10 cellular contexts compared by ENCODE assay signal in the genomic region with DNA sequence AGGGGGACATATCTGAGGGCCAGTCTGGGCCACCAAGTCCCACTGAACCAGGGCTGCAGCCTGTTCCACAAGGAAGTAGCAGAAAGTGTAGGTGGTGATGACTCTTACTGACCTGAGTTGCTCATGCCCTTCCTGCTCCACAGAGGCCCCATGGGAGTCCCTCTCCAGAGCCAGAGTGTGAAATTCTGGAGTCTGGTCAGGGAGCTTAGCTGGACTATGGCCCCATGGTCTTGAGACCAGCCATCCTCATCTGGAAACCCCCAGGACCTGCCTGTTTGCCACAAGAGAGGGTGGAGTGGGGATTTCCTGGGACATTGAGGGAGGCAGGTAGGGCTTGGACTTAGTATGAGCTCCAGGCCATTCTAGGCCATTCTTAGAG. TPM values are rescaled to one million over a fixed set of nuclear protein-coding genes. Genes with fewer than 3 reads are reported as not detected.
A peak's percentile ranks its signal among the peaks of the same experiment; 100 is the strongest.
DNase-seq lines count a peak whose midpoint lies in the region; ATAC-seq and TF ChIP-seq lines count a peak whose summit lies in the region.
"Had no signal": no experiment of that assay in that cellular context is flagged by ENCODE, and none has a peak within 500 bp of the region (broad histone marks: within the 10 kb centered on the region; RNA-seq: fewer than 3 reads in every experiment).

No MANE protein-coding gene starts in this region.

- ATAC-seq in GM18909 (IDR thresholded peaks at IDR 0.05; ENCODE audit: poor library complexity, unreplicated experiment), result peak; percentile 15

- H3K36me3 ChIP-seq in esophagus (ENCODE audit: control insufficient read depth in 2 of 2, insufficient read depth in 2 of 2, low read length in 1 of 2) (peaks cover 0 to 6% of the 10 kb centered on the region in 2 donors), spleen (peaks cover 0 to 3% (median 0%) of the 10 kb centered on the region in 6 donors)
- H3K36me3 ChIP-seq in CD4-positive, alpha-beta memory T cell (ENCODE audit: insufficient read depth, low read length), result no peaks in the 10 kb centered on the region

- H3K4me1 ChIP-seq in esophagus (ENCODE audit: control insufficient read depth in 2 of 2, insufficient read depth in 2 of 2, low read length in 1 of 2) (peaks cover 8 to 22% of the 10 kb centered on the region in 2 donors), spleen (peaks cover 17 to 50% (median 46%) of the 10 kb centered on the region in 6 donors)
- H3K4me1 ChIP-seq in CD4-positive, alpha-beta memory T cell (ENCODE audit: insufficient read depth, low read length), result peaks cover 35% of the 10 kb centered on the region

- peaks cover 3% of the 10 kb centered on the region in 2 donors for H3K36me3 Mint-ChIP-seq in CD4-positive, alpha-beta memory T cell
- peaks cover 7% of the 10 kb centered on the region for H3K36me3 Mint-ChIP-seq in activated T-helper 2 cell treated with anti-CD3 and anti-CD28 coated beads, Interferon-gamma antibody, Interleukin-2, Interleukin-4, amounts not matched to agents 10 μg/mL and 5 μg/mL and 100 μg/mL, durations not matched to agents 14 hours and 24 hours and 36 hours (ENCODE audit: low read depth)

- peak overlapping the region in 3 of 7 donors; percentile 44 to 75 (median 55) for H3K27ac Mint-ChIP-seq in CD4-positive, alpha-beta memory T cell
- H3K27ac Mint-ChIP-seq in activated T-helper 2 cell treated with anti-CD3 and anti-CD28 coated beads, Interferon-gamma antibody, Interleukin-2, Interleukin-4, amounts not matched to agents 10 μg/mL and 5 μg/mL and 100 μg/mL, durations not matched to agents 14 hours and 24 hours and 36 hours, result no peak overlapping the region

- H3K4me3 ChIP-seq in LNCaP clone FGC (ENCODE audit: low read depth, low read length) (peak overlapping the region; percentile 80), esophagus (ENCODE audit: low read depth in 1 of 2, low read length in 2 of 2) (peak overlapping the region; percentile 49 to 72), spleen (peak overlapping the region in 1 of 8 donors; percentile 33)
- H3K4me3 ChIP-seq in CD4-positive, alpha-beta memory T cell (ENCODE audit: low read length in 2 of 2), result no peak overlapping the region

- CTCF ChIA-PET in CD4-positive, alpha-beta memory T cell (lab: Charles Lee; ENCODE audit: partially characterized antibody), result interaction anchor here (1.4 kb wide), 1 partner anchor 11 kb away, joined by 4 read pairs; no protein-coding TSS in a partner anchor

- no peaks in the 10 kb centered on the region for H3K27me3 ChIP-seq in esophagus (ENCODE audit: control insufficient read depth in 1 of 2, insufficient read depth in 2 of 2, low read length in 2 of 2)
- H3K27me3 ChIP-seq in spleen (replicated peaks in 1 of 7), result peaks cover 0 to 29% (median 16%) of the 10 kb centered on the region in 7 donors
- H3K27me3 ChIP-seq in CD4-positive, alpha-beta memory T cell (ENCODE audit: insufficient read depth, low read length), result no peaks in the 10 kb centered on the region

- H3K27me3 Mint-ChIP-seq in CD4-positive, alpha-beta memory T cell, result peaks cover 0 to 2% of the 10 kb centered on the region in 2 donors
- peaks cover 13% of the 10 kb centered on the region for H3K27me3 Mint-ChIP-seq in activated T-helper 2 cell treated with anti-CD3 and anti-CD28 coated beads, Interferon-gamma antibody, Interleukin-2, Interleukin-4, amounts not matched to agents 10 μg/mL and 5 μg/mL and 100 μg/mL, durations not matched to agents 14 hours and 24 hours and 36 hours (ENCODE audit: low read depth)

- H3K27ac ChIP-seq in esophagus (ENCODE audit: low read depth in 2 of 2, low read length in 1 of 2) (peak overlapping the region; percentile 94 to 97), spleen (peak overlapping the region in 5 of 8 donors; percentile 43 to 80 (median 70))
- H3K27ac ChIP-seq in CD4-positive, alpha-beta memory T cell (ENCODE audit: low read depth, low read length), result no peak overlapping the region

- no peaks in the 10 kb centered on the region for H3K9me3 Mint-ChIP-seq in CD4-positive, alpha-beta memory T cell
- no peaks in the 10 kb centered on the region for H3K9me3 Mint-ChIP-seq in activated T-helper 2 cell treated with anti-CD3 and anti-CD28 coated beads, Interferon-gamma antibody, Interleukin-2, Interleukin-4, amounts not matched to agents 10 μg/mL and 5 μg/mL and 100 μg/mL, durations not matched to agents 14 hours and 24 hours and 36 hours

- peak overlapping the region in 1 of 8 donors; percentile 20 for H3K4me3 Mint-ChIP-seq in CD4-positive, alpha-beta memory T cell
- H3K4me3 Mint-ChIP-seq in activated T-helper 2 cell treated with anti-CD3 and anti-CD28 coated beads, Interferon-gamma antibody, Interleukin-2, Interleukin-4, amounts not matched to agents 10 μg/mL and 5 μg/mL and 100 μg/mL, durations not matched to agents 14 hours and 24 hours and 36 hours (ENCODE audit: low read depth), result no peak overlapping the region

- peaks cover 12 to 39% (median 23%) of the 10 kb centered on the region in 4 donors for H3K4me1 Mint-ChIP-seq in CD4-positive, alpha-beta memory T cell
- peaks cover 21% of the 10 kb centered on the region for H3K4me1 Mint-ChIP-seq in activated T-helper 2 cell treated with anti-CD3 and anti-CD28 coated beads, Interferon-gamma antibody, Interleukin-2, Interleukin-4, amounts not matched to agents 10 μg/mL and 5 μg/mL and 100 μg/mL, durations not matched to agents 14 hours and 24 hours and 36 hours (ENCODE audit: low read depth)

- DNase-seq in LNCaP clone FGC (ENCODE audit: low read depth), result no peak
- DNase-seq in spleen, result peak; percentile 41
- no peak for DNase-seq in CD4-positive, alpha-beta memory T cell
- DNase-seq in activated T-helper 2 cell treated with anti-CD3 and anti-CD28 coated beads, Interferon-gamma antibody, Interleukin-2, Interleukin-4, amounts not matched to agents 10 μg/mL and 5 μg/mL and 100 μg/mL, durations not matched to agents 14 hours and 24 hours and 36 hours (ENCODE audit: low spot score), result no peak
- DNase-seq in effector CD4-positive, alpha-beta T cell, result no peak
- no peak for DNase-seq in NCI-H446 (lab: John Stamatoyannopoulos, UW)
- DNase-seq: effector memory CD4-positive, alpha-beta T cell; GOT3 had no signal

- POLR2A ChIA-PET in CD4-positive, alpha-beta memory T cell (lab: Charles Lee; ENCODE audit: partially characterized antibody), result no interaction called here

- intact Hi-C loops in spleen (cut with DNase I; ENCODE audit: low total_unique reads), result no loop called here
- intact Hi-C loops in CD4-positive, alpha-beta memory T cell (cut with micrococcal nuclease), result no loop called here
- intact Hi-C loops in activated T-helper 2 cell treated with anti-CD3 and anti-CD28 coated beads, Interferon-gamma antibody, Interleukin-2, Interleukin-4, amounts not matched to agents 10 μg/mL and 5 μg/mL and 100 μg/mL, durations not matched to agents 14 hours and 24 hours and 36 hours (cut with micrococcal nuclease), result no loop called here

- H3K9me3 ChIP-seq in esophagus (ENCODE audit: control insufficient read depth in 2 of 2, insufficient read depth in 1 of 2, low read depth in 1 of 2, low read length in 1 of 2) (no peaks in the 10 kb centered on the region), spleen (no peaks in the 10 kb centered on the region)
- no peaks in the 10 kb centered on the region for H3K9me3 ChIP-seq in CD4-positive, alpha-beta memory T cell (ENCODE audit: control insufficient read depth in 1 of 2, low read length in 2 of 2)

- no peak for TF ChIP-seq CTCF in LNCaP clone FGC (IDR thresholded peaks at IDR 0.05; ENCODE audit: control insufficient read depth, extremely low read depth, insufficient read depth)
- no peak for TF ChIP-seq CTCF in spleen (IDR thresholded peaks at IDR 0.05 in 8 of 11, conservative IDR thresholded peaks at IDR 0.05 in 3 of 11)

- TF ChIP-seq POLR2A in spleen (IDR thresholded peaks at IDR 0.05), result no peak

RNA-seq across cellular contexts. Expression of a gene that starts 3.0 kb away (rescaled TPM):
- polyA plus RNA-seq in esophagus (100 to 1,000 TPM; 161 to 191 TPM), spleen (1 to 10 TPM; 4.8 to 5.6 (median 5.0) TPM)
- total RNA-seq in spleen, result 10 to 100 TPM in 4 of 7 donors, 1 to 10 TPM in 3; 6.5 to 25.8 (median 11.3) TPM
- 1 to 10 TPM; 3.8 to 4.0 TPM for total RNA-seq in CD4-positive, alpha-beta memory T cell
- polyA plus RNA-seq in CD4-positive, alpha-beta memory T cell, result 1 to 10 TPM; 4.0 to 5.3 TPM
- 22.5 and 24.5 TPM in 2 replicates for total RNA-seq in activated T-helper 2 cell treated with anti-CD3 and anti-CD28 coated beads, Interferon-gamma antibody, Interleukin-2, Interleukin-4, amounts not matched to agents 10 μg/mL and 5 μg/mL and 100 μg/mL, durations not matched to agents 14 hours and 24 hours and 36 hours

RNA-seq across cellular contexts. Expression of a gene that starts 18.3 kb away (rescaled TPM):
- polyA plus RNA-seq in esophagus, result under 1 TPM; 0.21 to 0.37 TPM
- total RNA-seq in spleen, result not detected
- under 1 TPM in 1 of 3 donors, not detected in 2; 0.30 TPM for polyA plus RNA-seq in spleen
- total RNA-seq in CD4-positive, alpha-beta memory T cell, result not detected
- polyA plus RNA-seq in CD4-positive, alpha-beta memory T cell, result not detected
- not detected in 2 replicates for total RNA-seq in activated T-helper 2 cell treated with anti-CD3 and anti-CD28 coated beads, Interferon-gamma antibody, Interleukin-2, Interleukin-4, amounts not matched to agents 10 μg/mL and 5 μg/mL and 100 μg/mL, durations not matched to agents 14 hours and 24 hours and 36 hours

RNA-seq across cellular contexts. Expression of a gene that starts 27.2 kb away (rescaled TPM):
- 100 to 1,000 TPM; 137 to 138 TPM for polyA plus RNA-seq in esophagus
- total RNA-seq in spleen, result not detected
- polyA plus RNA-seq in spleen, result under 1 TPM in 2 of 3 donors, not detected in 1; 0.06 to 0.19 TPM
- not detected for total RNA-seq in CD4-positive, alpha-beta memory T cell
- polyA plus RNA-seq in CD4-positive, alpha-beta memory T cell, result not detected
- 0.80 and 0.82 TPM in 2 replicates for total RNA-seq in activated T-helper 2 cell treated with anti-CD3 and anti-CD28 coated beads, Interferon-gamma antibody, Interleukin-2, Interleukin-4, amounts not matched to agents 10 μg/mL and 5 μg/mL and 100 μg/mL, durations not matched to agents 14 hours and 24 hours and 36 hours

RNA-seq across cellular contexts. Expression of a gene that starts 39.6 kb away (rescaled TPM):
- 10 to 100 TPM; 51.3 to 88.1 TPM for polyA plus RNA-seq in esophagus
- total RNA-seq in spleen, result 10 to 100 TPM; 16.2 to 57.1 (median 41.1) TPM
- polyA plus RNA-seq in spleen, result 10 to 100 TPM; 52.5 to 61.5 (median 60.4) TPM
- 10 to 100 TPM; 40.5 to 43.9 TPM for total RNA-seq in CD4-positive, alpha-beta memory T cell
- polyA plus RNA-seq in CD4-positive, alpha-beta memory T cell, result 10 to 100 TPM; 24.3 to 31.5 TPM
- 44.4 and 48.0 TPM in 2 replicates for total RNA-seq in activated T-helper 2 cell treated with anti-CD3 and anti-CD28 coated beads, Interferon-gamma antibody, Interleukin-2, Interleukin-4, amounts not matched to agents 10 μg/mL and 5 μg/mL and 100 μg/mL, durations not matched to agents 14 hours and 24 hours and 36 hours

RNA-seq across cellular contexts. Expression of a gene that starts 39.9 kb away (rescaled TPM):
- polyA plus RNA-seq in esophagus, result 10 to 100 TPM; 22.5 to 45.5 TPM
- total RNA-seq in spleen, result 10 to 100 TPM; 16.1 to 31.1 (median 20.3) TPM
- 10 to 100 TPM; 23.2 to 31.7 (median 27.3) TPM for polyA plus RNA-seq in spleen
- 10 to 100 TPM; 34.1 to 35.0 TPM for total RNA-seq in CD4-positive, alpha-beta memory T cell
- polyA plus RNA-seq in CD4-positive, alpha-beta memory T cell, result 10 to 100 TPM; 10.4 to 20.4 TPM
- total RNA-seq in activated T-helper 2 cell treated with anti-CD3 and anti-CD28 coated beads, Interferon-gamma antibody, Interleukin-2, Interleukin-4, amounts not matched to agents 10 μg/mL and 5 μg/mL and 100 μg/mL, durations not matched to agents 14 hours and 24 hours and 36 hours, result 37.6 and 39.3 TPM in 2 replicates

Comparison
In these comparisons a context has a peak if more than half of its experiments do, and no peak if none do; other contexts are left out.
1. H3K4me3 ChIP-seq: peak in LNCaP clone FGC (single experiment) and esophagus (2 of 2); none in CD4-positive, alpha-beta memory T cell (0 of 2).